ENCODE assay signal across 23 cellular contexts in the genomic region with DNA sequence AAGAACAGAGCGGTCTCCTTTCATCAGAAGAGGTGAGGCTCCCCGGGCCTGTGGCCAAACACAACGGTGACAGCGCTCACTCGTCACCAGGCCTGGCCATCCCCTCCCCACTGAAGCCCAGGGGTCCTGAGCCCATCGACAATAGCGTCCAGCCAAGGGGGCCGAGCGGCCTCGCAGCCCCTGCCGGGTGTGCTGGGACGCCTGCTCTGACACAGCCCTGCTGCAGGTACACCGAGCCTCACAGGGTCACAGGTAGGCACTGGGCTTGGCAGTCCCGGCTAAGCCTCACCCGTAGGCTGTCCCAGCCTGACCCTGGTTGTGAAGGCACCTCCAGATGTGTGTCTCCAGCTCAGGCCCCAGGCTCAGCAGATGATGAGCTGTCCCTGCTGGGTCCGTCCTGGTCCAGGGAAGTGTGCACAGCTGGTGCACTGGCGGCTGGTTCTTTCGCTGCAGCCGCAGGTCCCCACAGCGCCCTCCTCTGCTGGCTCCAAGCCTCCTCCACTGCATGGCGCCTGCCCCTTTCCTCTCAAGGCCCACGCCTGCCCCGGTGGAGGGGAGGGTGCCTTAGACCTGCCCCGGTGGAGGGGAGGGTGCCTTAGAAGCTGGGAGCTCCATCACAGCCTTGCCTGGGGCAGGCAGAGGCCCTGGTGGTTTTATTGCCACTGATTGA. TPM values are rescaled to one million over a fixed set of nuclear protein-coding genes. Genes with fewer than 3 reads are reported as not detected.
A peak's percentile ranks its signal among the peaks of the same experiment; 100 is the strongest.
DNase-seq lines count a peak whose midpoint lies in the region; ATAC-seq and TF ChIP-seq lines count a peak whose summit lies in the region.
"Had no signal": no experiment of that assay in that cellular context is flagged by ENCODE, and none has a peak within 500 bp of the region (broad histone marks: within the 10 kb centered on the region; RNA-seq: fewer than 3 reads in every experiment).

No MANE protein-coding gene starts in this region.

- H3K27me3 Mint-ChIP-seq in HFFc6 (ENCODE audit: insufficient read depth): no peaks in the 10 kb centered on the region
- no peaks in the 10 kb centered on the region for H3K27me3 Mint-ChIP-seq in progenitor cell of endocrine pancreas
- H3K27me3 Mint-ChIP-seq: activated naive CD8-positive, alpha-beta T cell; stimulated activated memory B cell treated with anti-CD40 and anti-IgM and Interleukin-4, amounts not matched to agents 10 μg/mL and 1 μg/mL and 100 μg/mL, for 72 hours had no signal

- CTCF ChIA-PET in SK-N-SH (lab: Yijun Ruan, JAX): interaction anchor here (0.8 to 3.9 kb wide), 4 partner anchors 12 to 144 kb away, joined by 3 to 18 read pairs (median 4); a partner anchor contains a TSS

- H3K27ac Mint-ChIP-seq in HFFc6 (no peak overlapping the region), progenitor cell of endocrine pancreas (no peak overlapping the region)
- H3K27ac Mint-ChIP-seq: activated naive CD8-positive, alpha-beta T cell; stimulated activated memory B cell treated with anti-CD40 and anti-IgM and Interleukin-4, amounts not matched to agents 10 μg/mL and 1 μg/mL and 100 μg/mL, for 72 hours had no signal

- no peak overlapping the region for H3K27ac ChIP-seq in SK-N-SH (ENCODE audit: low read depth in 2 of 2, low read length in 1 of 2)
- H3K27ac ChIP-seq: gastroesophageal sphincter, parathyroid adenoma, tibial artery had no signal

- TF ChIP-seq EP300 in SK-N-SH (IDR thresholded peaks at IDR 0.05; ENCODE audit: borderline replicate concordance in 1 of 2, low read depth in 1 of 2, low read length in 1 of 2): no peak

- no peaks in the 10 kb centered on the region; a peak in 1 of 4 replicates for H3K4me1 ChIP-seq in SK-N-SH (ENCODE audit: control insufficient read depth in 1 of 2, insufficient read depth in 2 of 2, low read depth in 1 of 2, low read length in 1 of 2)
- H3K4me1 ChIP-seq: gastroesophageal sphincter, parathyroid adenoma had no signal

- no peaks in the 10 kb centered on the region for H3F3A ChIP-seq in SK-N-SH (replicated peaks; ENCODE audit: insufficient read depth)

- H3K36me3 ChIP-seq in SK-N-SH (replicated peaks in 1 of 2; ENCODE audit: control insufficient read depth in 1 of 2, insufficient read depth in 2 of 2, low read length in 1 of 2): peaks cover 9 to 40% of the 10 kb centered on the region in 2 experiments

- H2AFZ ChIP-seq in SK-N-SH (ENCODE audit: low read depth): no peak overlapping the region
- H2AFZ ChIP-seq: parathyroid adenoma had no signal

- no peaks in the 10 kb centered on the region for H3K79me2 ChIP-seq in SK-N-SH (ENCODE audit: insufficient read depth)
- H3K79me2 ChIP-seq: parathyroid adenoma had no signal

- no peak overlapping the region for H3K4me3 Mint-ChIP-seq in HFFc6
- no peak overlapping the region for H3K4me3 Mint-ChIP-seq in progenitor cell of endocrine pancreas (ENCODE audit: low read depth)
- H3K4me3 Mint-ChIP-seq: activated naive CD8-positive, alpha-beta T cell; CD14-positive monocyte; stimulated activated memory B cell treated with anti-CD40 and anti-IgM and Interleukin-4, amounts not matched to agents 10 μg/mL and 1 μg/mL and 100 μg/mL, for 72 hours had no signal

- H3K4me2 ChIP-seq in SK-N-SH: no peak overlapping the region

- DNase-seq in SK-N-SH: peak; percentile 32
- no peak for DNase-seq in HFFc6
- peak; percentile 59 for DNase-seq in iPS-NIHi11 (ENCODE audit: low spot score)
- no peak for DNase-seq in progenitor cell of endocrine pancreas (ENCODE audit: low spot score, unreplicated experiment)
- no peak for DNase-seq in effector CD4-positive, alpha-beta T cell
- no peak for DNase-seq in AML-193 (lab: John Stamatoyannopoulos, UW)
- DNase-seq: activated T-cell treated with anti-CD3 and anti-CD28 coated beads, Interleukin-2, amount 50 U/mL, for 1 hour; NCI-H1436 treated with DMSO at 0.1 percent for 48 hours; NK-92 treated with Interleukin-12 subunit alpha and Interleukin-12 subunit beta, amount 100 ng/mL, for 24 hours had no signal

- no peak for TF ChIP-seq RAD21 in SK-N-SH (IDR thresholded peaks at IDR 0.05; ENCODE audit: low read length)

- no peaks in the 10 kb centered on the region for H3K9me3 Mint-ChIP-seq in HFFc6
- H3K9me3 Mint-ChIP-seq in progenitor cell of endocrine pancreas (ENCODE audit: low read depth): peaks cover 6% of the 10 kb centered on the region

- H3K36me3 Mint-ChIP-seq in HFFc6 (ENCODE audit: low read depth): peaks cover 6% of the 10 kb centered on the region
- H3K36me3 Mint-ChIP-seq in progenitor cell of endocrine pancreas (ENCODE audit: insufficient read depth): peaks cover 22% of the 10 kb centered on the region

- no peaks in the 10 kb centered on the region for H3K9me2 ChIP-seq in SK-N-SH

- H3K4me1 Mint-ChIP-seq in HFFc6 (ENCODE audit: low read depth) (no peaks in the 10 kb centered on the region), progenitor cell of endocrine pancreas (ENCODE audit: low read depth) (peaks cover 14% of the 10 kb centered on the region)
- H3K4me1 Mint-ChIP-seq: CD14-positive monocyte had no signal

- H3K9me3 ChIP-seq in SK-N-SH: no peaks in the 10 kb centered on the region
- H3K9me3 ChIP-seq: gastroesophageal sphincter, tibial artery had no signal

- POLR2A ChIA-PET in SK-N-SH (lab: Yijun Ruan, JAX): no interaction called here

- no peak overlapping the region for H3K4me3 ChIP-seq in SK-N-SH (ENCODE audit: low read depth in 2 of 2, low read length in 1 of 2)
- H3K4me3 ChIP-seq: gastroesophageal sphincter, tibial artery had no signal

- no peak overlapping the region for H3K9ac ChIP-seq in SK-N-SH
- H3K9ac ChIP-seq: parathyroid adenoma had no signal

- TF ChIP-seq CTCF in SK-N-SH (IDR thresholded peaks at IDR 0.05): no peak
- peak; percentile 25 for TF ChIP-seq CTCF in HFFc6 (IDR thresholded peaks at IDR 0.05)
- peak; percentile 15 for TF ChIP-seq CTCF in progenitor cell of endocrine pancreas (IDR thresholded peaks at IDR 0.05; ENCODE audit: unreplicated experiment)

- no peaks in the 10 kb centered on the region for H4K20me1 ChIP-seq in SK-N-SH (ENCODE audit: insufficient read depth)

- H3K27me3 ChIP-seq in SK-N-SH (ENCODE audit: insufficient read depth): no peaks in the 10 kb centered on the region
- H3K27me3 ChIP-seq: gastroesophageal sphincter, tibial artery had no signal

- no peak; the same call in 2 of the 3 replicates for ATAC-seq in SK-N-SH treated with all-trans-retinoic acid at 6 μM for 48 hours
- no peak for ATAC-seq in HG03196 (IDR thresholded peaks at IDR 0.05; ENCODE audit: unreplicated experiment)
- ATAC-seq: gastroesophageal sphincter had no signal

- 97% methylated on average over 4 of the region's 24 CpGs for WGBS in SK-N-SH (ENCODE audit: low lambda C conversion rate)

TF ChIP-seq in SK-N-SH, 30 proteins besides CTCF, POLR2A, EP300 and RAD21 (continues in another document):
- TF ChIP-seq GABPA (IDR thresholded peaks at IDR 0.05; ENCODE audit: low read depth) (no peak), MXI1 (IDR thresholded peaks at IDR 0.05; ENCODE audit: low read depth, low read length) (no peak), EZH2phosphoT487 (IDR thresholded peaks at IDR 0.05; ENCODE audit: borderline replicate concordance, low read depth) (no peak), FOXJ3 (CRISPR knock-in tag; IDR thresholded peaks at IDR 0.05) (no peak), CHD2 (IDR thresholded peaks at IDR 0.05; ENCODE audit: low read length, partially characterized antibody) (no peak)
- TF ChIP-seq, protein P1, sequence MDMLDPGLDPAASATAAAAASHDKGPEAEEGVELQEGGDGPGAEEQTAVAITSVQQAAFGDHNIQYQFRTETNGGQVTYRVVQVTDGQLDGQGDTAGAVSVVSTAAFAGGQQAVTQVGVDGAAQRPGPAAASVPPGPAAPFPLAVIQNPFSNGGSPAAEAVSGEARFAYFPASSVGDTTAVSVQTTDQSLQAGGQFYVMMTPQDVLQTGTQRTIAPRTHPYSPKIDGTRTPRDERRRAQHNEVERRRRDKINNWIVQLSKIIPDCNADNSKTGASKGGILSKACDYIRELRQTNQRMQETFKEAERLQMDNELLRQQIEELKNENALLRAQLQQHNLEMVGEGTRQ (IDR thresholded peaks at IDR 0.05; ENCODE audit: borderline replicate concordance, low read depth, low read length): no peak

TF ChIP-seq in SK-N-SH treated with all-trans-retinoic acid at 6 μM for 48 hours, 23 proteins besides CTCF, POLR2A, EP300 and RAD21 (continues in another document):
- TF ChIP-seq PPARA (CRISPR knock-in tag; IDR thresholded peaks at IDR 0.05; ENCODE audit: borderline replicate concordance): no peak
- TF ChIP-seq TOX (CRISPR knock-in tag; IDR thresholded peaks at IDR 0.05; ENCODE audit: borderline replicate concordance): no peak
- TF ChIP-seq GLIS3 (CRISPR knock-in tag; IDR thresholded peaks at IDR 0.05): no peak
- TF ChIP-seq TCF4 (CRISPR knock-in tag; IDR thresholded peaks at IDR 0.05; ENCODE audit: borderline replicate concordance): no peak
- TF ChIP-seq OSR1 (CRISPR knock-in tag; IDR thresholded peaks at IDR 0.05): no peak
- no peak for TF ChIP-seq RARB (CRISPR knock-in tag; IDR thresholded peaks at IDR 0.05)
- TF ChIP-seq ZNF565 (CRISPR knock-in tag; conservative IDR thresholded peaks at IDR 0.05; ENCODE audit: low read depth): no peak
- TF ChIP-seq SNAI2 (CRISPR knock-in tag; IDR thresholded peaks at IDR 0.05): no peak
- TF ChIP-seq ESRRG (CRISPR knock-in tag; IDR thresholded peaks at IDR 0.05): no peak

RNA-seq across cellular contexts. Expression of a gene that starts 21.5 kb away (rescaled TPM):
- polyA plus RNA-seq in SK-N-SH (2012; rRNA removed): 14.5 and 14.9 TPM in 2 replicates
- 5.2 and 6.2 TPM in 2 replicates for polyA plus RNA-seq in SK-N-SH (2012; cell fraction: cytosol; rRNA removed)
- 74.4 and 110 TPM in 2 replicates for polyA plus RNA-seq in SK-N-SH (2012; cell fraction: nucleus; rRNA removed)
- total RNA-seq in HFFc6 (2021; fragmentation: NEBNext Ultra II Directional; extraction: Animal tissue kit (Norgen Biotek cat#: 25700)): 1 to 10 TPM; 7.7 to 9.0 (median 8.7) TPM
- total RNA-seq in progenitor cell of endocrine pancreas: 32.5 and 39.5 TPM in 2 replicates

RNA-seq across cellular contexts. Expression of a gene that starts 37.7 kb away (rescaled TPM):
- not detected in 2 replicates for polyA plus RNA-seq in SK-N-SH (2012; rRNA removed)
- not detected in 2 replicates for polyA plus RNA-seq in SK-N-SH (2012; cell fraction: cytosol; rRNA removed)
- not detected in 2 replicates for polyA plus RNA-seq in SK-N-SH (2012; cell fraction: nucleus; rRNA removed)
- total RNA-seq in HFFc6 (2021; fragmentation: NEBNext Ultra II Directional; extraction: Animal tissue kit (Norgen Biotek cat#: 25700)): not detected
- not detected in 2 replicates for total RNA-seq in progenitor cell of endocrine pancreas
- total RNA-seq: dermis microvascular lymphatic vessel endothelial cell, gastroesophageal sphincter, lung microvascular endothelial cell, MCF 10A, myocyte, RPMI7951 had no signal
- polyA plus RNA-seq: CD14-positive monocyte, esophagus had no signal

Comparison
In these comparisons a context has a peak if more than half of its experiments do, and no peak if none do; other contexts are left out.
1. DNase-seq: peak in SK-N-SH (single experiment) and iPS-NIHi11 (single experiment); none in HFFc6 (single experiment), progenitor cell of endocrine pancreas (single experiment), effector CD4-positive, alpha-beta T cell (single experiment) and AML-193 (0 of 2).